8 cellular contexts compared by ENCODE assay signal in the genomic region with DNA sequence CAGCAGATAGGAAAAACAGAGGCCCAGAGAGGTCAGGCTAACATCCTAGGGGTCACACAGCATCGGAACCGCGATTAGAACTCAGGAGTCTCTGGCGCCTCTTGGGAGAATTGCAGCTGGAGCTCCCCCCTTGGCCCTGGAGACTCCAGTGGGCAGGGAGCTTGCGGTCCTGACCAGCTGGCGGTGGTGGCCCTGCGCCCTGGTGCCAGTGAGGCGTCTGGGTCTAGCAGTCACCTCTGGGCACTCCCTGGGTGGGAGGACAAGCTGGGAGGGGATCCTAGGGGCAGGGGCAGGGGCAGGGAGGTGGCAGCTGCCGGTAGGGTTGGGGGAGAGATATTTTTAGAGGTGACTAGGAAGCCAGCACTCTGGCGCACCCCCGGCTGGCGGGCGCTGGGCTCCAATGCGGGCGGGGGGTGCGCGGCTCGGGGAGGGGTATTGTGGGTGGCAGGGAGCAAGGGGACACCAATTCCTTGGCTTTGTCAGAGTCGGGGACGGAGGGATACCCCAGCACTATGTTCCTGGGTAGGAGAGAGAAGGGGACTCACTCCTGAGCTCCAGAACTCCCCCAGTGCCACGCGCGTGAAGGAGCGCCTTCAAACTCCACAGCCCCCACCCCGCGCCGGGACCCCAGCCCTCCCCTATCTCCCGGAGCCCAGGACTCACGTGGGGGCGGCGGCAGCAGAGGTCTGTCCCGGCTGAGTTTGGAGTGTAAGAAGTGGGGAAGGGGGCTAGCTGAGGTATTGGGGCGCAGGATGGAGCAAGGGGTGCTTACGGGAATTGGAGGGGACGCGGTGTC. TPM values are rescaled to one million over a fixed set of nuclear protein-coding genes. Genes with fewer than 3 reads are reported as not detected.
A peak's percentile ranks its signal among the peaks of the same experiment; 100 is the strongest.
DNase-seq lines count a peak whose midpoint lies in the region; ATAC-seq and TF ChIP-seq lines count a peak whose summit lies in the region.

No MANE protein-coding gene starts in this region.

- 3% methylated on average over 14 of the region's 36 CpGs for WGBS in right lobe of liver (ENCODE audit: insufficient coverage, low coverage, low lambda C conversion rate, missing lambda C conversion rate)
- 8% methylated on average over 36 of the region's 36 CpGs for WGBS in urinary bladder

- peaks cover 4% of the 10 kb centered on the region for H3K4me1 ChIP-seq in adipocyte (ENCODE audit: control insufficient read depth, insufficient read depth, low read length)
- H3K4me1 ChIP-seq in right lobe of liver = peaks cover 0 to 11% (median 0%) of the 10 kb centered on the region in 4 donors
- no peaks in the 10 kb centered on the region for H3K4me1 ChIP-seq in urinary bladder (ENCODE audit: insufficient read depth)

- H3K4me3 ChIP-seq in adipocyte (ENCODE audit: low read length) (peak overlapping the region; percentile 82), right lobe of liver (peak overlapping the region; percentile 35 to 49 (median 41)), urinary bladder (ENCODE audit: low read depth, low read length) (peak overlapping the region; percentile 50)

- H3K27ac ChIP-seq in right lobe of liver (no peak overlapping the region), urinary bladder (ENCODE audit: low read depth) (no peak overlapping the region)

- no peaks in the 10 kb centered on the region for H3K9me3 Mint-ChIP-seq in activated naive CD4-positive, alpha-beta T cell treated with anti-CD3 and anti-CD28 coated beads, Interleukin-2, amount 10 ng/mL, durations not matched to agents 7 days and 5 days

- CTCF ChIA-PET in activated naive CD4-positive, alpha-beta T cell treated with anti-CD3 and anti-CD28 coated beads, Interleukin-2, amount 10 ng/mL, durations not matched to agents 7 days and 5 days (lab: Charles Lee) = interaction anchor here (0.9 to 2.0 kb wide), 4 partner anchors 20 to 67 kb away, joined by 3 to 19 read pairs (median 4); a partner anchor contains a TSS

- peak overlapping the region; percentile 25 for H3K9ac ChIP-seq in adipocyte (ENCODE audit: low read length)

- peak overlapping the region; percentile 70 for H3K4me3 Mint-ChIP-seq in activated naive CD4-positive, alpha-beta T cell treated with anti-CD3 and anti-CD28 coated beads, Interleukin-2, amount 10 ng/mL, durations not matched to agents 7 days and 5 days

- intact Hi-C loops in right lobe of liver (cut with DNase I) = loop anchor here in 1 of 2 donors (5.0 kb wide), 1 partner anchor 48 kb away; no protein-coding TSS in a partner anchor

- DNase-seq in activated naive CD4-positive, alpha-beta T cell treated with anti-CD3 and anti-CD28 coated beads, Interleukin-2, amount 10 ng/mL, durations not matched to agents 7 days and 5 days = no peak
- no peak for DNase-seq in activated naive CD4-positive, alpha-beta T cell (lab: John Stamatoyannopoulos, UW)
- DNase-seq in adipocyte (ENCODE audit: low read depth) = no peak
- peak in 1 of 3 donors; percentile 63 for DNase-seq in right lobe of liver
- no peak for DNase-seq in SKM-1 treated with dmso at 0.1 percent for 144 hours (lab: John Stamatoyannopoulos, UW; ENCODE audit: unreplicated experiment)
- no peak for DNase-seq in stimulated activated CD4-positive, alpha-beta T cell treated with anti-CD3 and anti-CD28 coated beads, Interleukin-12 subunit alpha, Interleukin-12 subunit beta, amount 100 ng/mL, for 4 hours

- ATAC-seq in right lobe of liver (peak; percentile 5 to 6 (median 5)), HG03135 (IDR thresholded peaks at IDR 0.05; ENCODE audit: unreplicated experiment) (no peak)

- H3K4me1 Mint-ChIP-seq in activated naive CD4-positive, alpha-beta T cell treated with anti-CD3 and anti-CD28 coated beads, Interleukin-2, amount 10 ng/mL, durations not matched to agents 7 days and 5 days = peaks cover 21% of the 10 kb centered on the region

- peaks cover 78% of the 10 kb centered on the region for H3K27me3 Mint-ChIP-seq in activated naive CD4-positive, alpha-beta T cell treated with anti-CD3 and anti-CD28 coated beads, Interleukin-2, amount 10 ng/mL, durations not matched to agents 7 days and 5 days

- H3K27ac Mint-ChIP-seq in activated naive CD4-positive, alpha-beta T cell treated with anti-CD3 and anti-CD28 coated beads, Interleukin-2, amount 10 ng/mL, durations not matched to agents 7 days and 5 days = no peak overlapping the region

- TF ChIP-seq CTCF in right lobe of liver (IDR thresholded peaks at IDR 0.05) = no peak

- H3K27me3 ChIP-seq in adipocyte (replicated peaks; ENCODE audit: control insufficient read depth, insufficient read depth, low read length) = peaks cover 33% of the 10 kb centered on the region
- no peaks in the 10 kb centered on the region for H3K27me3 ChIP-seq in right lobe of liver

- H3K36me3 ChIP-seq in adipocyte (ENCODE audit: control insufficient read depth, insufficient read depth, low read length, severe bottlenecking) (no peaks in the 10 kb centered on the region), right lobe of liver (no peaks in the 10 kb centered on the region), urinary bladder (ENCODE audit: insufficient read depth) (no peaks in the 10 kb centered on the region)

- H3K9me3 ChIP-seq in adipocyte (ENCODE audit: control insufficient read depth, low read length) (no peaks in the 10 kb centered on the region), right lobe of liver (no peaks in the 10 kb centered on the region)

- TF ChIP-seq POLR2A in right lobe of liver (IDR thresholded peaks at IDR 0.05) = no peak

- H3K36me3 Mint-ChIP-seq in activated naive CD4-positive, alpha-beta T cell treated with anti-CD3 and anti-CD28 coated beads, Interleukin-2, amount 10 ng/mL, durations not matched to agents 7 days and 5 days = peaks cover 4% of the 10 kb centered on the region

RNA-seq across cellular contexts. Expression of a gene that starts 0.6 kb away (rescaled TPM):
- total RNA-seq in right lobe of liver (under 1 TPM in 4 of 6 experiments, not detected in 2; 0.16 to 0.71 (median 0.41) TPM), urinary bladder (2.0 TPM)
- 0.75 TPM for polyA plus RNA-seq in urinary bladder

RNA-seq across cellular contexts. Expression of a gene that starts 19.5 kb away (rescaled TPM):
- total RNA-seq in right lobe of liver (1 to 10 TPM; 3.0 to 9.7 (median 3.8) TPM), urinary bladder (3.0 TPM)
- polyA plus RNA-seq in urinary bladder = 11.7 TPM

RNA-seq across cellular contexts. Expression of a gene that starts 19.6 kb away (rescaled TPM):
- total RNA-seq in right lobe of liver (1 to 10 TPM in 4 of 6 experiments, under 1 TPM in 2; 0.61 to 1.6 (median 1.2) TPM), urinary bladder (0.42 TPM)
- polyA plus RNA-seq in urinary bladder = 4.7 TPM
